Comparison of ENCODE assay signal across 13 cellular contexts in the genomic region with DNA sequence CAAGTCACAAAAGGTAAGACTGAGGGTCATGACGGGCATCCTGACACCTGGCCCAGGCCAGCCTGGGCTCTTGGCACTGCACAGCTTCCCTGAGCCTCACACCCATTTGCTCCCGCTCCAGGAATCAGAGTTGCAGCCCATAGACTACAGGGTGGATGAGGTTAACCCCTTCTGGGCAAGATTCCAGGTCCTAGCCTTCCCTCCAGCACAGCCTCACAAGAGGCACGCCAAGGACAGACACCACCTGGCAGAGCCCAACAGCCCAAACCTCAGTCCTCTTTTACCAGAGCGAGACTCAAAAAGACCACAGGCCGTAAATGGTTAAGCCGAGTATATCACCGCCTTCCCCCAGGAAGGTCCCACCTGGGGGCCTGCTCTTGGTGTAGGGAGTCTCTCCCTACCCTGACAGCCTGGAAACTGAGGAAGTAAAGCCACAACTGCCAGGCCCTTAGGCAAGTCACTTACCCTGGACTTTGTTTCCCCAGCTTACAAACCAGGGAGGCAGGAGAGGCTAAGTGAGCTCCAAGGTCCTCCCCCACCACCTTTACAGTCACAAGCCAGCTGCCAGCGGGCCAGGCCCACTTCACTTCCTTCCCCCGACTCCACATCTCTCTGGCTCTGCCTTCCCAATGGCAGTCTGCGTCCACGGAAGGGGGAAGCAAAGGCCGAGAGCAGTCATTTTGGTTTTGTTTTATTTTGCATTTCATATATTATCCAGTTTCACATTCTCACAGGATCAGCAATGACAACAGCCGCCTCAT. TPM values are rescaled to one million over a fixed set of nuclear protein-coding genes. Genes with fewer than 3 reads are reported as not detected.
DNase-seq lines count a peak whose midpoint lies in the region; ATAC-seq and TF ChIP-seq lines count a peak whose summit lies in the region.
"Had no signal": no experiment of that assay in that cellular context is flagged by ENCODE, and none has a peak within 500 bp of the region (broad histone marks: within the 10 kb centered on the region; RNA-seq: fewer than 3 reads in every experiment).

No MANE protein-coding gene starts in this region.

- intact Hi-C loops in Right ventricle myocardium inferior (cut with DNase I): no loop called here
- intact Hi-C loops in cardiac septum (cut with DNase I): no loop called here
- intact Hi-C loops in heart left ventricle (cut with DNase I): loop anchor here in 3 of 10 donors (2.0 to 5.0 kb wide), 2 partner anchors 71 to 168 kb away; no protein-coding TSS in a partner anchor

- H3K4me3 ChIP-seq in heart left ventricle (peak overlapping the region in 2 of 12 donors; percentile 9 to 40), neural progenitor cell (no peak overlapping the region), urinary bladder (ENCODE audit: low read depth, low read length) (no peak overlapping the region)
- H3K4me3 ChIP-seq: vagina had no signal

- H3K9me3 Mint-ChIP-seq in neural progenitor cell: no peaks in the 10 kb centered on the region

- H3K4me2 ChIP-seq in neural progenitor cell: no peak overlapping the region

- H3K27ac Mint-ChIP-seq in neural progenitor cell: peak overlapping the region; percentile 69

- H3K27ac ChIP-seq in heart left ventricle: peak overlapping the region; percentile 15 to 90 (median 44)
- H3K27ac ChIP-seq in neural progenitor cell: no peak overlapping the region
- peak overlapping the region; percentile 87 for H3K27ac ChIP-seq in urinary bladder (ENCODE audit: low read depth)
- H3K27ac ChIP-seq: vagina had no signal

- H3K36me3 Mint-ChIP-seq in neural progenitor cell: peaks cover 10% of the 10 kb centered on the region

- H3K79me2 ChIP-seq in neural progenitor cell (ENCODE audit: low read depth): no peaks in the 10 kb centered on the region

- DNase-seq in Right ventricle myocardium inferior (ENCODE audit: missing footprints) (no peak), cardiac septum (ENCODE audit: low spot score) (no peak), heart left ventricle (peak in 1 of 5 donors; percentile 63), neural progenitor cell (ENCODE audit: low spot score) (no peak), GF-D8 (lab: John Stamatoyannopoulos, UW) (no peak)
- no peak for DNase-seq in activated CD8-positive, alpha-beta memory T cell treated with anti-CD3 and anti-CD28 coated beads, Interleukin-2, amount 50 U/mL, for 4 hours
- DNase-seq: Caco-2; NCI-H2171 treated with DMSO at 0.1 percent for 48 hours; NK-92 treated with Interleukin-12 subunit alpha and Interleukin-12 subunit beta, amount 100 ng/mL, for 24 hours; SHP77 treated with DMSO at 0.1 percent for 48 hours had no signal

- H3K27me3 Mint-ChIP-seq in neural progenitor cell (ENCODE audit: insufficient read depth, low read depth): peaks cover 6% of the 10 kb centered on the region

- no peak overlapping the region for H3K4me3 Mint-ChIP-seq in neural progenitor cell

- TF ChIP-seq POLR2A in heart left ventricle (IDR thresholded peaks at IDR 0.05): no peak

- 47 to 53% (median 51%) methylated on average over 13 of the region's 13 CpGs for WGBS in heart left ventricle, 4 donors
- 33% methylated on average over 13 of the region's 13 CpGs for WGBS in urinary bladder

- peak; percentile 35 for ATAC-seq in Right ventricle myocardium inferior
- peak in 2 of 4 donors; percentile 1 to 18 for ATAC-seq in heart left ventricle
- ATAC-seq in GM18520 (IDR thresholded peaks at IDR 0.05; ENCODE audit: unreplicated experiment): no peak

- H3K36me3 ChIP-seq in heart left ventricle: peaks cover 0 to 16% (median 0%) of the 10 kb centered on the region in 9 donors
- no peaks in the 10 kb centered on the region for H3K36me3 ChIP-seq in neural progenitor cell
- no peaks in the 10 kb centered on the region for H3K36me3 ChIP-seq in urinary bladder (ENCODE audit: insufficient read depth)
- H3K36me3 ChIP-seq: vagina had no signal

- H3K9me3 ChIP-seq in heart left ventricle: no peaks in the 10 kb centered on the region
- H3K9me3 ChIP-seq in neural progenitor cell (ENCODE audit: low read depth): no peaks in the 10 kb centered on the region
- H3K9me3 ChIP-seq: Caco-2, vagina had no signal

- H3F3A ChIP-seq in neural progenitor cell (ENCODE audit: low read depth): peaks cover 6% of the 10 kb centered on the region

- no peak overlapping the region for H2AFZ ChIP-seq in neural progenitor cell (replicated peaks)

- H3K4me1 Mint-ChIP-seq in neural progenitor cell: peaks cover 30% of the 10 kb centered on the region

- peak overlapping the region; percentile 20 for H3K9ac ChIP-seq in neural progenitor cell

- H4K20me1 ChIP-seq in neural progenitor cell (ENCODE audit: low read depth): no peaks in the 10 kb centered on the region

- TF ChIP-seq CTCF in heart left ventricle (IDR thresholded peaks at IDR 0.05): no peak
- TF ChIP-seq CTCF in neural progenitor cell (IDR thresholded peaks at IDR 0.05): no peak

- H3K4me1 ChIP-seq in heart left ventricle (peaks cover 0 to 56% (median 24%) of the 10 kb centered on the region in 12 donors), neural progenitor cell (peaks cover 22% of the 10 kb centered on the region), urinary bladder (ENCODE audit: insufficient read depth) (no peaks in the 10 kb centered on the region)
- H3K4me1 ChIP-seq: Caco-2, vagina had no signal

- no peaks in the 10 kb centered on the region for H3K27me3 ChIP-seq in heart left ventricle
- H3K27me3 ChIP-seq in neural progenitor cell: no peaks in the 10 kb centered on the region
- H3K27me3 ChIP-seq: vagina had no signal

RNA-seq across cellular contexts. Expression of gene RBPMS2, which starts 36.0 kb away (rescaled TPM):
- 255 TPM for total RNA-seq in Right ventricle myocardium inferior
- 242 TPM for total RNA-seq in cardiac septum
- total RNA-seq in heart left ventricle: 100 to 1,000 TPM in 7 of 9 donors, 10 to 100 TPM in 2; 49.8 to 530 (median 189) TPM
- 100 to 1,000 TPM; 238 to 408 TPM for polyA plus RNA-seq in heart left ventricle
- total RNA-seq in neural progenitor cell (ENCODE audit: low replicate concordance): 0.15 and 1.8 TPM in 2 replicates
- 4.0 TPM for total RNA-seq in urinary bladder
- polyA plus RNA-seq in urinary bladder: 90.9 TPM

Comparison
In these comparisons a context has a peak if more than half of its experiments do, and no peak if none do; other contexts are left out.
1. RNA of gene RBPMS2, which starts 36.0 kb away (total RNA-seq): 255 TPM in Right ventricle myocardium inferior (single experiment), 242 TPM in cardiac septum (single experiment) and 49.8 to 530 TPM in heart left ventricle; 4.0 TPM in urinary bladder (single experiment) and 0.15 to 1.8 TPM in neural progenitor cell; every median in the first group is over 10 times any median in the second.